ENCODE assay signal across 23 cellular contexts in genomic region chr3:128556949-128557348, GRCh38.
"Had no signal": no experiment of that assay in that cellular context is flagged by ENCODE, and none has a peak within 500 bp of the region (broad histone marks: within the 10 kb centered on the region; RNA-seq: fewer than 3 reads in every experiment).

No MANE protein-coding gene starts in this region.

- H3K9me3 ChIP-seq: ascending aorta, esophagus muscularis mucosa, pancreas, uterus had no signal

- H3K27ac ChIP-seq: ascending aorta, coronary artery, pancreas, uterus, VCaP had no signal

- H3K4me3 Mint-ChIP-seq: activated naive CD4-positive, alpha-beta T cell treated with anti-CD3 and anti-CD28 coated beads, Interleukin-2, amount 50 U/mL, for 24 hours; activated T-cell treated with anti-CD3 and anti-CD28 coated beads, Interleukin-2, amount 50 U/mL, for 72 hours; natural killer cell; T-helper 1 cell treated with Interleukin-12 subunit alpha and Interleukin-12 subunit beta and Interleukin-4 antibody, amounts not matched to agents 30 μg/mL and 1 μg/mL, for 36 hours had no signal

- H3K36me3 ChIP-seq: ascending aorta, breast epithelium, esophagus muscularis mucosa, gastroesophageal sphincter, heart left ventricle, pancreas, spleen, uterus had no signal

- H3K9me3 Mint-ChIP-seq: activated naive CD4-positive, alpha-beta T cell treated with anti-CD3 and anti-CD28 coated beads, Interleukin-2, amount 50 U/mL, for 24 hours; activated T-cell treated with anti-CD3 and anti-CD28 coated beads, Interleukin-2, amount 50 U/mL, for 72 hours; natural killer cell; T-helper 1 cell treated with Interleukin-12 subunit alpha and Interleukin-12 subunit beta and Interleukin-4 antibody, amounts not matched to agents 30 μg/mL and 1 μg/mL, for 36 hours had no signal

- H3K4me3 ChIP-seq: ascending aorta, breast epithelium, coronary artery, esophagus muscularis mucosa, gastroesophageal sphincter, heart left ventricle, pancreas, spleen, uterus had no signal

- DNase-seq: activated CD4-positive, alpha-beta T cell treated with anti-CD3 and anti-CD28 coated beads, Interleukin-2, amount 50 U/mL, for 1 hour; activated CD4-positive, CD25-positive, alpha-beta regulatory T cell treated with anti-CD3 and anti-CD28 coated beads, Interleukin-2, amount 50 U/mL, for 72 hours; activated CD8-positive, alpha-beta memory T cell treated with anti-CD3 and anti-CD28 coated beads for 24 hours; activated CD8-positive, alpha-beta memory T cell treated with anti-CD3 and anti-CD28 coated beads, Interleukin-2, amount 50 U/mL, for 48 hours; activated effector memory CD4-positive, alpha-beta T cell treated with anti-CD3 and anti-CD28 coated beads, Interleukin-2, amount 50 U/mL, for 16 hours; activated T-cell treated with anti-CD3 and anti-CD28 coated beads, Interleukin-2, amount 50 U/mL, for 72 hours; effector CD4-positive, alpha-beta T cell; kidney glomerular epithelial cell; natural killer cell; pancreas; spleen; stimulated activated naive CD4-positive, alpha-beta T cell; uterus had no signal

- FAIRE-seq: pancreas had no signal

- H3K27ac Mint-ChIP-seq: activated naive CD4-positive, alpha-beta T cell treated with anti-CD3 and anti-CD28 coated beads, Interleukin-2, amount 50 U/mL, for 24 hours; activated T-cell treated with anti-CD3 and anti-CD28 coated beads, Interleukin-2, amount 50 U/mL, for 72 hours; natural killer cell; T-helper 1 cell treated with Interleukin-12 subunit alpha and Interleukin-12 subunit beta and Interleukin-4 antibody, amounts not matched to agents 30 μg/mL and 1 μg/mL, for 36 hours had no signal

- H3K27me3 ChIP-seq: ascending aorta, uterus had no signal

- ATAC-seq: gastroesophageal sphincter, heart left ventricle, natural killer cell, pancreas, sciatic nerve had no signal

- H3K4me1 ChIP-seq: ascending aorta, breast epithelium, pancreas had no signal

- H3K36me3 Mint-ChIP-seq: activated naive CD4-positive, alpha-beta T cell treated with anti-CD3 and anti-CD28 coated beads, Interleukin-2, amount 50 U/mL, for 24 hours; natural killer cell had no signal

- H3K4me1 Mint-ChIP-seq: natural killer cell had no signal
